1 cellular context compared by ENCODE assay signal in genomic region chr11:35131094-35131493, GRCh38.
TF ChIP-seq lines count a peak whose summit lies in the region.

No MANE protein-coding gene starts in this region.

TF ChIP-seq in GM23338, 12 proteins besides CTCF, POLR2A, EP300 and RAD21 (continued from another document):
- TF ChIP-seq ZNF462 (CRISPR knock-in tag; IDR thresholded peaks at IDR 0.05) (no peak), ZNF114 (CRISPR knock-in tag; IDR thresholded peaks at IDR 0.05) (no peak), CREB1 (CRISPR knock-in tag; IDR thresholded peaks at IDR 0.05; ENCODE audit: low read depth) (no peak), NANOG (IDR thresholded peaks at IDR 0.05; ENCODE audit: borderline replicate concordance) (no peak), STAT1 (IDR thresholded peaks at IDR 0.05; ENCODE audit: unreplicated experiment) (no peak), ZNF331 (CRISPR knock-in tag; IDR thresholded peaks at IDR 0.05; ENCODE audit: low read depth) (no peak), REST (IDR thresholded peaks at IDR 0.05; ENCODE audit: unreplicated experiment) (no peak), EZH2 (IDR thresholded peaks at IDR 0.05; ENCODE audit: low read depth, unreplicated experiment) (no peak), JUNB (IDR thresholded peaks at IDR 0.05; ENCODE audit: unreplicated experiment) (no peak)
- TF ChIP-seq, protein P1, sequence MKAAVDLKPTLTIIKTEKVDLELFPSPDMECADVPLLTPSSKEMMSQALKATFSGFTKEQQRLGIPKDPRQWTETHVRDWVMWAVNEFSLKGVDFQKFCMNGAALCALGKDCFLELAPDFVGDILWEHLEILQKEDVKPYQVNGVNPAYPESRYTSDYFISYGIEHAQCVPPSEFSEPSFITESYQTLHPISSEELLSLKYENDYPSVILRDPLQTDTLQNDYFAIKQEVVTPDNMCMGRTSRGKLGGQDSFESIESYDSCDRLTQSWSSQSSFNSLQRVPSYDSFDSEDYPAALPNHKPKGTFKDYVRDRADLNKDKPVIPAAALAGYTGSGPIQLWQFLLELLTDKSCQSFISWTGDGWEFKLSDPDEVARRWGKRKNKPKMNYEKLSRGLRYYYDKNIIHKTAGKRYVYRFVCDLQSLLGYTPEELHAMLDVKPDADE (IDR thresholded peaks at IDR 0.05), result no peak
